Comparison of ENCODE assay signal across 23 cellular contexts in genomic region chr19:444677-445210, GRCh38. TPM values are rescaled to one million over a fixed set of nuclear protein-coding genes. Genes with fewer than 3 reads are reported as not detected.
"Had no signal": no experiment of that assay in that cellular context is flagged by ENCODE, and none has a peak within 500 bp of the region (broad histone marks: within the 10 kb centered on the region; RNA-seq: fewer than 3 reads in every experiment).

No MANE protein-coding gene starts in this region.

- H3K27ac ChIP-seq: KMS-11, SJCRH30 had no signal

- ATAC-seq: SK-N-SH treated with all-trans-retinoic acid at 6 μM for 48 hours had no signal

- H3K27me3 ChIP-seq: SJCRH30 had no signal

- H3K9me3 ChIP-seq: SJCRH30 had no signal

- H3K9ac ChIP-seq: KMS-11 had no signal

- FAIRE-seq: RCC 7860 had no signal

- DNase-seq: IMR-90, Kasumi-1, MM.1S, NCI-H1092 treated with DMSO at 0.1 percent for 48 hours, NCI-H1436, NCI-H187, NCI-H2029, NCI-H2081 treated with DMSO at 0.1 percent for 48 hours, NCI-H2171, NCI-H226, NCI-H446, NCI-H510A, NCI-H524 treated with DMSO at 0.1 percent for 48 hours, NCI-H69, NCI-H774, RPMI8226, SHP77 treated with DMSO at 0.1 percent for 48 hours, SJCRH30 had no signal

- H3K36me3 ChIP-seq: SJCRH30 had no signal

- H3K4me2 ChIP-seq: KMS-11 had no signal

- H3K4me3 ChIP-seq: SJCRH30 had no signal

RNA-seq across cellular contexts. Expression of gene SHC2, which starts 16.1 kb away (rescaled TPM):
- total RNA-seq: HT-29, IMR-90 had no signal

RNA-seq across cellular contexts. Expression of gene C2CD4C, which starts 35.8 kb away (rescaled TPM):
- total RNA-seq: M059J had no signal

RNA-seq across cellular contexts. Expression of gene MADCAM1, which starts 51.5 kb away (rescaled TPM):
- total RNA-seq: IMR-90, M059J had no signal
